In the genomic region with DNA sequence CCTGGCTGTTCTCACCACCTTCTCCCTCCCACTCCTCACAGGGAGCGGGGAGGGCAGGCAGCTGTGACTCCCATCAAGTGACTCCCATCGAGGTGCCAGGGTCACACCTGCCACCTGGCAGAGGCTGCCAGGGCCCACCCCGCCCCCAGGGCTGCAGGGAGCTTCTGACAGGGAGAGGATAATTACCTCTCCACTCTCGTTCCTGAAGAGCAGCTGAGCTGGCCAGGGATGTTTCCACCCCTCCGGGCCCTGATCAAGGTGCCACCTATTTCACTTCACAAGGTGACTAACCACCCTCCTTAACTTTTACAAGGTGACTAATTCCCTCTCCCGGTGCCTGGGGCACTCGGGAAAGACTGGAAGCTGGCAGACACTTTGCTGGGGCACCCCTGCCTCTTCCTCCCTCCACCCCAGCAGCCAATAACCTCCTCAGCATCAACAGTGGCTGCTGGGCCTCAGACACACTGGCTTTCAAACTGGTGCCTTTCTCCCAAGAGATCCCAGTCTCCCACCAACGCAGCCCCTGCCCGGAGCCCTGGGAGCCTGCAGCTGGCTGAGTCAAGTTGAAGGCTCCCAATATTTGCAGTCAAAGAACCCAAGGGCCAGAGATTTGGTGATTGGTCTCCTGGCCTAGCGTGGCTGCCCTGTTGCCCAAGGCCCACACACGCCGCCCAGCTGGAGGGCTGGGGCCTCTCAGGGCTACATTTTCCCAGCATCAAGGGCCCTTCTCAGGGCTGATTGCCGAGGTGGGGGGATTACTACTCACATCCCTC, we compare ENCODE assay signal across 11 cellular contexts. TPM values are rescaled to one million over a fixed set of nuclear protein-coding genes. Genes with fewer than 3 reads are reported as not detected.
DNase-seq lines count a peak whose midpoint lies in the region; ATAC-seq and TF ChIP-seq lines count a peak whose summit lies in the region.
"Had no signal": no experiment of that assay in that cellular context is flagged by ENCODE, and none has a peak within 500 bp of the region (broad histone marks: within the 10 kb centered on the region; RNA-seq: fewer than 3 reads in every experiment).

No MANE protein-coding gene starts in this region.

- H3K4me3 Mint-ChIP-seq in activated CD8-positive, alpha-beta T cell treated with anti-CD3 and anti-CD28 coated beads, Interleukin-2, amount 10 ng/mL, durations not matched to agents 7 days and 5 days = no peak overlapping the region
- H3K4me3 Mint-ChIP-seq in activated CD4-positive, alpha-beta T cell treated with anti-CD3 and anti-CD28 coated beads, Interleukin-2, amount 10 ng/mL, durations not matched to agents 7 days and 5 days = no peak overlapping the region

- no peaks in the 10 kb centered on the region for H3K36me3 Mint-ChIP-seq in activated CD8-positive, alpha-beta T cell treated with anti-CD3 and anti-CD28 coated beads, Interleukin-2, amount 10 ng/mL, durations not matched to agents 7 days and 5 days (ENCODE audit: low read depth)
- H3K36me3 Mint-ChIP-seq in activated CD4-positive, alpha-beta T cell treated with anti-CD3 and anti-CD28 coated beads, Interleukin-2, amount 10 ng/mL, durations not matched to agents 7 days and 5 days (ENCODE audit: low read depth) = no peaks in the 10 kb centered on the region

- TF ChIP-seq EP300 in esophagus muscularis mucosa (IDR thresholded peaks at IDR 0.05) = no peak

- POLR2A ChIA-PET in activated CD8-positive, alpha-beta T cell treated with anti-CD3 and anti-CD28 coated beads, Interleukin-2, amount 10 ng/mL, durations not matched to agents 7 days and 5 days (lab: Charles Lee) = interaction anchor here (0.7 kb wide), 1 partner anchor 251 kb away, joined by 4 read pairs; no protein-coding TSS in a partner anchor
- POLR2A ChIA-PET in activated CD4-positive, alpha-beta T cell treated with anti-CD3 and anti-CD28 coated beads, Interleukin-2, amount 10 ng/mL, durations not matched to agents 7 days and 5 days (lab: Charles Lee) = no interaction called here

- DNase-seq in COR-L47 (lab: John Stamatoyannopoulos, UW) (peak; percentile 97), NCI-H1105 treated with DMSO at 0.1 percent for 48 hours (lab: John Stamatoyannopoulos, UW) (peak; percentile 98), NCI-H748 treated with DMSO at 0.1 percent for 48 hours (lab: John Stamatoyannopoulos, UW) (peak; percentile 39), esophagus muscularis mucosa (ENCODE audit: extremely low spot score) (no peak), amniotic stem cell (lab: John Stamatoyannopoulos, UW) (no peak)
- DNase-seq in activated CD8-positive, alpha-beta T cell treated with anti-CD3 and anti-CD28 coated beads, Interleukin-2, amount 10 ng/mL, durations not matched to agents 7 days and 5 days = no peak
- no peak for DNase-seq in activated CD4-positive, alpha-beta T cell treated with anti-CD3 and anti-CD28 coated beads, Interleukin-2, amount 10 ng/mL, durations not matched to agents 7 days and 5 days
- DNase-seq: aorta, midbrain had no signal

- H3K9me3 ChIP-seq in esophagus muscularis mucosa = no peaks in the 10 kb centered on the region

- 85% methylated on average over 13 of the region's 13 CpGs for WGBS in esophagus muscularis mucosa

- H3K9me3 Mint-ChIP-seq in activated CD8-positive, alpha-beta T cell treated with anti-CD3 and anti-CD28 coated beads, Interleukin-2, amount 10 ng/mL, durations not matched to agents 7 days and 5 days (ENCODE audit: insufficient read depth) = no peaks in the 10 kb centered on the region
- no peaks in the 10 kb centered on the region for H3K9me3 Mint-ChIP-seq in activated CD4-positive, alpha-beta T cell treated with anti-CD3 and anti-CD28 coated beads, Interleukin-2, amount 10 ng/mL, durations not matched to agents 7 days and 5 days

- no peaks in the 10 kb centered on the region for H3K27me3 Mint-ChIP-seq in activated CD8-positive, alpha-beta T cell treated with anti-CD3 and anti-CD28 coated beads, Interleukin-2, amount 10 ng/mL, durations not matched to agents 7 days and 5 days (ENCODE audit: low read depth)
- H3K27me3 Mint-ChIP-seq in activated CD4-positive, alpha-beta T cell treated with anti-CD3 and anti-CD28 coated beads, Interleukin-2, amount 10 ng/mL, durations not matched to agents 7 days and 5 days = no peaks in the 10 kb centered on the region

- no peaks in the 10 kb centered on the region for H3K27me3 ChIP-seq in esophagus muscularis mucosa

- ATAC-seq in HG03571 (IDR thresholded peaks at IDR 0.05; ENCODE audit: unreplicated experiment) = no peak
- ATAC-seq in activated CD8-positive, alpha-beta T cell treated with anti-CD3 and anti-CD28 coated beads, Interleukin-2, amount 10 ng/mL, durations not matched to agents 7 days and 5 days = no peak

- H3K4me1 ChIP-seq in esophagus muscularis mucosa = peaks cover 0 to 57% (median 38%) of the 10 kb centered on the region in 4 donors

- no peak for TF ChIP-seq POLR2A in esophagus muscularis mucosa (IDR thresholded peaks at IDR 0.05; ENCODE audit: low read depth)

- peaks cover 7 to 50% (median 22%) of the 10 kb centered on the region in 4 donors for H3K36me3 ChIP-seq in esophagus muscularis mucosa

- CTCF ChIA-PET in activated CD8-positive, alpha-beta T cell treated with anti-CD3 and anti-CD28 coated beads, Interleukin-2, amount 10 ng/mL, durations not matched to agents 7 days and 5 days (lab: Charles Lee) = interaction anchor here (1.1 to 1.2 kb wide), 2 partner anchors 48 to 51 kb away, joined by 3 read pairs; no protein-coding TSS in a partner anchor
- CTCF ChIA-PET in activated CD4-positive, alpha-beta T cell treated with anti-CD3 and anti-CD28 coated beads, Interleukin-2, amount 10 ng/mL, durations not matched to agents 7 days and 5 days (lab: Charles Lee) = interaction anchor here (0.6 to 0.7 kb wide), 5 partner anchors 22 to 404 kb away, joined by 3 to 6 read pairs (median 3); no protein-coding TSS in a partner anchor

- no peak overlapping the region for H3K27ac Mint-ChIP-seq in activated CD8-positive, alpha-beta T cell treated with anti-CD3 and anti-CD28 coated beads, Interleukin-2, amount 10 ng/mL, durations not matched to agents 7 days and 5 days
- H3K27ac Mint-ChIP-seq in activated CD4-positive, alpha-beta T cell treated with anti-CD3 and anti-CD28 coated beads, Interleukin-2, amount 10 ng/mL, durations not matched to agents 7 days and 5 days = no peak overlapping the region

- no peak for TF ChIP-seq CTCF in esophagus muscularis mucosa (IDR thresholded peaks at IDR 0.05)

- H3K27ac ChIP-seq in esophagus muscularis mucosa (replicated peaks in 1 of 4) = peak overlapping the region in 3 of 4 donors; percentile 30 to 59 (median 45)
- H3K27ac ChIP-seq: KMS-11 had no signal

- no peak overlapping the region for H3K4me3 ChIP-seq in esophagus muscularis mucosa

- H3K4me1 Mint-ChIP-seq in activated CD8-positive, alpha-beta T cell treated with anti-CD3 and anti-CD28 coated beads, Interleukin-2, amount 10 ng/mL, durations not matched to agents 7 days and 5 days (ENCODE audit: low read depth) = peaks cover 2% of the 10 kb centered on the region
- no peaks in the 10 kb centered on the region for H3K4me1 Mint-ChIP-seq in activated CD4-positive, alpha-beta T cell treated with anti-CD3 and anti-CD28 coated beads, Interleukin-2, amount 10 ng/mL, durations not matched to agents 7 days and 5 days

- intact Hi-C loops in esophagus muscularis mucosa (cut with DNase I) = loop anchor here (10.0 kb wide), 1 partner anchor 146 kb away; the partner anchor contains the start of gene SYT7

RNA-seq across cellular contexts. Expression of gene MYRF, which starts 22.0 kb away (rescaled TPM):
- total RNA-seq in esophagus muscularis mucosa = under 1 TPM; under 0.01 to 0.71 (median 0.40) TPM
- 1 to 10 TPM; 2.8 to 2.9 TPM for total RNA-seq in activated CD8-positive, alpha-beta T cell treated with anti-CD3 and anti-CD28 coated beads, Interleukin-2, amount 10 ng/mL, durations not matched to agents 7 days and 5 days
- 1 to 10 TPM; 1.1 to 1.2 TPM for total RNA-seq in activated CD4-positive, alpha-beta T cell treated with anti-CD3 and anti-CD28 coated beads, Interleukin-2, amount 10 ng/mL, durations not matched to agents 7 days and 5 days

RNA-seq across cellular contexts. Expression of gene DAGLA, which starts 50.2 kb away (rescaled TPM):
- 1 to 10 TPM; 1.5 to 4.9 (median 3.8) TPM for total RNA-seq in esophagus muscularis mucosa
- total RNA-seq in activated CD8-positive, alpha-beta T cell treated with anti-CD3 and anti-CD28 coated beads, Interleukin-2, amount 10 ng/mL, durations not matched to agents 7 days and 5 days = under 1 TPM in 1 of 2 experiments, not detected in 1; 0.05 TPM
- under 1 TPM; 0.44 to 0.45 TPM for total RNA-seq in activated CD4-positive, alpha-beta T cell treated with anti-CD3 and anti-CD28 coated beads, Interleukin-2, amount 10 ng/mL, durations not matched to agents 7 days and 5 days

Comparison
In these comparisons a context has a peak if more than half of its experiments do, and no peak if none do; other contexts are left out.
1. DNase-seq: peak in COR-L47 (single experiment), NCI-H1105 treated with DMSO at 0.1 percent for 48 hours (single experiment) and NCI-H748 treated with DMSO at 0.1 percent for 48 hours (single experiment); none in esophagus muscularis mucosa (single experiment), amniotic stem cell (single experiment), activated CD8-positive, alpha-beta T cell treated with anti-CD3 and anti-CD28 coated beads, Interleukin-2, amount 10 ng/mL, durations not matched to agents 7 days and 5 days (single experiment) and activated CD4-positive, alpha-beta T cell treated with anti-CD3 and anti-CD28 coated beads, Interleukin-2, amount 10 ng/mL, durations not matched to agents 7 days and 5 days (single experiment).